8 cellular contexts compared by ENCODE assay signal in genomic region chr10:116636385-116636784, GRCh38. TPM values are rescaled to one million over a fixed set of nuclear protein-coding genes. Genes with fewer than 3 reads are reported as not detected.
"Had no signal": no experiment of that assay in that cellular context is flagged by ENCODE, and none has a peak within 500 bp of the region (broad histone marks: within the 10 kb centered on the region; RNA-seq: fewer than 3 reads in every experiment).

No MANE protein-coding gene starts in this region.

- H3K36me3 Mint-ChIP-seq: IgD-negative memory B cell had no signal

- H3K27ac ChIP-seq: HL-60 had no signal

- H3K4me3 Mint-ChIP-seq: GM23338 had no signal

- ATAC-seq: GM23338, HepG2 had no signal

- H3K9me3 Mint-ChIP-seq: GM23338 had no signal

- H3K36me3 ChIP-seq: HAP-1 had no signal

- DNase-seq: H7 had no signal

- H3K4me2 ChIP-seq: GM23338 had no signal

- H3K4me3 ChIP-seq: GM23338, HAP-1 had no signal

- H3K27ac Mint-ChIP-seq: GM23338, IgD-negative memory B cell had no signal

- H3K4me1 Mint-ChIP-seq: GM23338, IgD-negative memory B cell had no signal

- H3K9me3 ChIP-seq: HAP-1 had no signal

- H3K4me1 ChIP-seq: HAP-1 had no signal

- H2AFZ ChIP-seq: GM23338 had no signal

- FAIRE-seq: HepG2 had no signal

- H3K27me3 Mint-ChIP-seq: IgD-negative memory B cell had no signal

RNA-seq across cellular contexts. Expression of gene PNLIPRP2, which starts 15.6 kb away (rescaled TPM):
- total RNA-seq: GM23338, H4, H7, HT1080 had no signal
- polyA plus RNA-seq: IgD-negative memory B cell had no signal

RNA-seq across cellular contexts. Expression of gene PNLIPRP1, which starts 45.6 kb away (rescaled TPM):
- total RNA-seq: GM23338, H4, H7, HepG2, HT1080 had no signal
- polyA plus RNA-seq: HepG2, IgD-negative memory B cell had no signal
